Comparison of ENCODE assay signal across 8 cellular contexts in genomic region chr14:31084385-31084784, GRCh38. TPM values are rescaled to one million over a fixed set of nuclear protein-coding genes. Genes with fewer than 3 reads are reported as not detected.
DNase-seq lines count a peak whose midpoint lies in the region; ATAC-seq, FAIRE-seq and TF ChIP-seq lines count a peak whose summit lies in the region.

No MANE protein-coding gene starts in this region.

- peak overlapping the region; percentile 39 for H3K4me2 ChIP-seq in BLaER1
- no peak overlapping the region for H3K4me2 ChIP-seq in PC-3 (ENCODE audit: low read length)

- peak; percentile 69 for ATAC-seq in GM19324 (IDR thresholded peaks at IDR 0.05; ENCODE audit: low FRiP score, unreplicated experiment)
- peak; percentile 79 for ATAC-seq in HG02938 (IDR thresholded peaks at IDR 0.05; ENCODE audit: unreplicated experiment)
- ATAC-seq in PC-3: no peak

- POLR2A ChIA-PET in PC-3 (lab: Charles Lee; ENCODE audit: unreplicated experiment): no interaction called here

- H3K36me3 ChIP-seq in BLaER1: no peaks in the 10 kb centered on the region
- H3K36me3 ChIP-seq in PC-3 (ENCODE audit: low read depth, low read length): no peaks in the 10 kb centered on the region

- no peaks in the 10 kb centered on the region for H3K79me2 ChIP-seq in PC-3 (ENCODE audit: low read length)

- H3K27ac ChIP-seq in BLaER1: no peak overlapping the region
- H3K27ac ChIP-seq in PC-3 (ENCODE audit: low read length): no peak overlapping the region

- H3K4me3 ChIP-seq in BLaER1 (no peak overlapping the region), PC-3 (ENCODE audit: low read length) (no peak overlapping the region)

- no peaks in the 10 kb centered on the region for H3F3A ChIP-seq in PC-3 (ENCODE audit: low read length, unreplicated experiment)

- no peaks in the 10 kb centered on the region for H3K9me3 ChIP-seq in BLaER1
- H3K9me3 ChIP-seq in PC-3 (ENCODE audit: low read length): no peaks in the 10 kb centered on the region

- FAIRE-seq in HTR-8/SVneo (lab: Jason Lieb, UNC): no peak

- H3K9me2 ChIP-seq in PC-3 (replicated peaks; ENCODE audit: low read length): no peaks in the 10 kb centered on the region

- no peak overlapping the region for H3K9ac ChIP-seq in BLaER1
- no peak overlapping the region for H3K9ac ChIP-seq in PC-3 (ENCODE audit: low read length)

- DNase-seq in PC-3: no peak
- DNase-seq in HTR-8/SVneo (ENCODE audit: insufficient read length, low spot score): no peak
- DNase-seq in NCI-H526 (lab: John Stamatoyannopoulos, UW): no peak
- DNase-seq in NCI-H524 treated with DMSO at 0.1 percent for 48 hours (lab: John Stamatoyannopoulos, UW): no peak
- no peak for DNase-seq in Ammon's horn (ENCODE audit: low spot score)

- peaks cover 18% of the 10 kb centered on the region for H3K4me1 ChIP-seq in BLaER1
- H3K4me1 ChIP-seq in PC-3 (ENCODE audit: insufficient read depth, low read length): peaks cover 13% of the 10 kb centered on the region

- intact Hi-C loops in PC-3 (cut with micrococcal nuclease): no loop called here

- H4K20me1 ChIP-seq in BLaER1 (no peaks in the 10 kb centered on the region), PC-3 (ENCODE audit: low read length) (no peaks in the 10 kb centered on the region)

- H3K27me3 ChIP-seq in BLaER1 (no peaks in the 10 kb centered on the region), PC-3 (ENCODE audit: low read length) (no peaks in the 10 kb centered on the region)

- H2AFZ ChIP-seq in PC-3 (ENCODE audit: low read length): no peak overlapping the region

- CTCF ChIA-PET in PC-3 (lab: Charles Lee): no interaction called here

- BruUV-seq in PC-3 (replicated peaks; lab: Mats Ljungman, UMichigan): no TSS peak

- 0 out of 2 replicates have a peak, but pooled peaks have one; percentile 22 for TF ChIP-seq CTCF in PC-3 (conservative IDR thresholded peaks at IDR 0.05; ENCODE audit: low read depth, low read length)

RNA-seq across cellular contexts. Expression of gene STRN3, which starts 58.2 kb away (rescaled TPM):
- 36.9 and 41.4 TPM in 2 replicates for total RNA-seq in PC-3 (2014; rRNA removed)

RNA-seq across cellular contexts. Expression of gene AP4S1, which starts 58.9 kb away (rescaled TPM):
- 3.0 and 3.2 TPM in 2 replicates for total RNA-seq in PC-3 (2014; rRNA removed)
